1 cellular context compared by ENCODE assay signal in genomic region chr9:136910197-136910900, GRCh38.
TF ChIP-seq lines count a peak whose summit lies in the region.

No MANE protein-coding gene starts in this region.

TF ChIP-seq in IMR-90, 13 proteins besides CTCF, POLR2A, EP300 and RAD21:
- TF ChIP-seq SMC3 (IDR thresholded peaks at IDR 0.05; ENCODE audit: low read depth, low read length) (no peak), RCOR1 (IDR thresholded peaks at IDR 0.05; ENCODE audit: insufficient replicate concordance, low read length) (no peak), MXI1 (IDR thresholded peaks at IDR 0.05; ENCODE audit: borderline replicate concordance, low read depth, low read length) (no peak), BHLHE40 (IDR thresholded peaks at IDR 0.05; ENCODE audit: low read depth, low read length) (no peak), ELK1 (IDR thresholded peaks at IDR 0.05; ENCODE audit: borderline replicate concordance, low read depth, low read length) (no peak), NFE2L2 (IDR thresholded peaks at IDR 0.05; ENCODE audit: low read depth, low read length) (no peak), USF2 (IDR thresholded peaks at IDR 0.05; ENCODE audit: low read depth, low read length) (no peak), RFX5 (IDR thresholded peaks at IDR 0.05; ENCODE audit: low read depth, low read length) (no peak), CHD1 (IDR thresholded peaks at IDR 0.05; ENCODE audit: low read depth, low read length) (no peak), MAFK (IDR thresholded peaks at IDR 0.05; ENCODE audit: low read depth, low read length) (no peak), FOS (IDR thresholded peaks at IDR 0.05; ENCODE audit: low read depth, low read length) (no peak), CEBPB (IDR thresholded peaks at IDR 0.05; ENCODE audit: low read depth, low read length) (no peak), MAZ (IDR thresholded peaks at IDR 0.05; ENCODE audit: borderline replicate concordance, low read depth, low read length) (no peak)
